In genomic region chr3:192850501-192850981, GRCh38 we compare ENCODE assay signal across 8 cellular contexts.
DNase-seq lines count a peak whose midpoint lies in the region; ATAC-seq and TF ChIP-seq lines count a peak whose summit lies in the region.

No MANE protein-coding gene starts in this region.

- H3K27ac ChIP-seq in Peyer's patch (peak overlapping the region in 3 of 4 donors; percentile 55 to 90 (median 84)), substantia nigra (ENCODE audit: low read depth, low read length, poor library complexity, severe bottlenecking) (no peak overlapping the region)

- H3K9me3 ChIP-seq in Peyer's patch: no peaks in the 10 kb centered on the region

- peak overlapping the region; percentile 43 for H3K27ac Mint-ChIP-seq in dendritic cell treated with granulocyte-macrophage colony-stimulating factor and Interleukin-4, amounts not matched to agents 40 ng/mL and 50 ng/mL, for 4 days
- no peak overlapping the region for H3K27ac Mint-ChIP-seq in naive thymus-derived CD8-positive, alpha-beta T cell

- intact Hi-C loops in dendritic cell treated with granulocyte-macrophage colony-stimulating factor and Interleukin-4, amounts not matched to agents 40 ng/mL and 50 ng/mL, for 4 days (cut with micrococcal nuclease): loop anchor here (5.0 kb wide), 1 partner anchor 67 kb away; the partner anchor contains the start of gene MB21D2

- TF ChIP-seq POLR2A in Peyer's patch (IDR thresholded peaks at IDR 0.05): peak in 1 of 2 donors; percentile 43

- H3K9me3 Mint-ChIP-seq in dendritic cell treated with granulocyte-macrophage colony-stimulating factor and Interleukin-4, amounts not matched to agents 40 ng/mL and 50 ng/mL, for 4 days: no peaks in the 10 kb centered on the region
- H3K9me3 Mint-ChIP-seq in naive thymus-derived CD8-positive, alpha-beta T cell: peaks cover 0 to 3% (median 0%) of the 10 kb centered on the region in 9 donors

- H3K27me3 Mint-ChIP-seq in dendritic cell treated with granulocyte-macrophage colony-stimulating factor and Interleukin-4, amounts not matched to agents 40 ng/mL and 50 ng/mL, for 4 days: peaks cover 7% of the 10 kb centered on the region
- H3K27me3 Mint-ChIP-seq in naive thymus-derived CD8-positive, alpha-beta T cell: no peaks in the 10 kb centered on the region

- H3K27me3 ChIP-seq in Peyer's patch: no peaks in the 10 kb centered on the region

- peaks cover 0 to 20% (median 0%) of the 10 kb centered on the region in 4 donors for H3K4me1 ChIP-seq in Peyer's patch

- no peak overlapping the region for H3K4me3 ChIP-seq in Peyer's patch

- no peaks in the 10 kb centered on the region for H3K36me3 Mint-ChIP-seq in dendritic cell treated with granulocyte-macrophage colony-stimulating factor and Interleukin-4, amounts not matched to agents 40 ng/mL and 50 ng/mL, for 4 days (ENCODE audit: low read depth)
- H3K36me3 Mint-ChIP-seq in naive thymus-derived CD8-positive, alpha-beta T cell: no peaks in the 10 kb centered on the region

- ATAC-seq in GM18520 (IDR thresholded peaks at IDR 0.05; ENCODE audit: unreplicated experiment) (peak; percentile 73), HG02678 (IDR thresholded peaks at IDR 0.05; ENCODE audit: unreplicated experiment) (peak; percentile 69)
- no peak for ATAC-seq in naive thymus-derived CD8-positive, alpha-beta T cell

- H3K4me3 Mint-ChIP-seq in dendritic cell treated with granulocyte-macrophage colony-stimulating factor and Interleukin-4, amounts not matched to agents 40 ng/mL and 50 ng/mL, for 4 days: no peak overlapping the region
- H3K4me3 Mint-ChIP-seq in naive thymus-derived CD8-positive, alpha-beta T cell: no peak overlapping the region

- no peak for TF ChIP-seq CTCF in Peyer's patch (IDR thresholded peaks at IDR 0.05)

- POLR2A ChIA-PET in naive thymus-derived CD8-positive, alpha-beta T cell (lab: Charles Lee): no interaction called here

- peaks cover 44% of the 10 kb centered on the region for H3K4me1 Mint-ChIP-seq in dendritic cell treated with granulocyte-macrophage colony-stimulating factor and Interleukin-4, amounts not matched to agents 40 ng/mL and 50 ng/mL, for 4 days (ENCODE audit: low read depth)
- peaks cover 0 to 9% (median 6%) of the 10 kb centered on the region in 4 donors for H3K4me1 Mint-ChIP-seq in naive thymus-derived CD8-positive, alpha-beta T cell

- DNase-seq in Peyer's patch (peak in 2 of 3 donors; percentile 88 to 89), substantia nigra (lab: John Stamatoyannopoulos, UW) (no peak), COR-L47 (lab: John Stamatoyannopoulos, UW) (no peak)
- DNase-seq in stimulated activated CD4-positive, alpha-beta T cell treated with anti-CD3 and anti-CD28 coated beads, Interleukin-4, amount 100 ng/mL, for 48 hours (ENCODE audit: low read depth in 2 of 2): peak; percentile 14 to 57
- no peak for DNase-seq in naive thymus-derived CD8-positive, alpha-beta T cell

- no peaks in the 10 kb centered on the region for H3K36me3 ChIP-seq in Peyer's patch

Comparison
In these comparisons a context has a peak if more than half of its experiments do, and no peak if none do; other contexts are left out.
1. ATAC-seq: peak in GM18520 (single experiment) and HG02678 (single experiment); none in naive thymus-derived CD8-positive, alpha-beta T cell (0 of 2).
2. DNase-seq: peak in Peyer's patch (2 of 3) and stimulated activated CD4-positive, alpha-beta T cell treated with anti-CD3 and anti-CD28 coated beads, Interleukin-4, amount 100 ng/mL, for 48 hours (2 of 2); none in substantia nigra (0 of 49), COR-L47 (single experiment) and naive thymus-derived CD8-positive, alpha-beta T cell (0 of 10).